ENCODE assay signal across 8 cellular contexts in genomic region chr3:9399746-9400145, GRCh38. TPM values are rescaled to one million over a fixed set of nuclear protein-coding genes. Genes with fewer than 3 reads are reported as not detected.
DNase-seq lines count a peak whose midpoint lies in the region; ATAC-seq and TF ChIP-seq lines count a peak whose summit lies in the region.

No MANE protein-coding gene starts in this region.

- H3K27ac ChIP-seq in foreskin keratinocyte: no peak overlapping the region

- no peaks in the 10 kb centered on the region for H3K27me3 ChIP-seq in foreskin keratinocyte

- intact Hi-C loops in activated B cell treated with CpG ODN at 0.5 μM for 24 hours (cut with micrococcal nuclease) (no loop called here), natural killer cell (cut with micrococcal nuclease) (loop anchor here (2.0 to 5.0 kb wide), 2 partner anchors 53 to 333 kb away; partner anchors contain the start of gene BRPF1)

- peaks cover 52% of the 10 kb centered on the region for H3K4me1 ChIP-seq in foreskin keratinocyte

- peak; percentile 81 for DNase-seq in A172 (ENCODE audit: low spot score)
- DNase-seq in GM12865 (ENCODE audit: low read depth): peak; percentile 63
- DNase-seq in NCI-H2171 treated with DMSO at 0.1 percent for 48 hours (lab: John Stamatoyannopoulos, UW): peak; percentile 87
- no peak for DNase-seq in activated B cell treated with CpG ODN at 0.5 μM for 24 hours
- peak in 1 of 2 donors; percentile 72 for DNase-seq in foreskin keratinocyte
- no peak for DNase-seq in natural killer cell
- no peak for DNase-seq in NK-92 treated with Interleukin-12 subunit alpha and Interleukin-12 subunit beta, amount 100 ng/mL, for 24 hours (lab: John Stamatoyannopoulos, UW)
- no peak for DNase-seq in omental fat pad (ENCODE audit: low spot score)

- H3K27ac Mint-ChIP-seq in activated B cell treated with CpG ODN at 0.5 μM for 24 hours (peak overlapping the region; percentile 61), natural killer cell (peak overlapping the region; percentile 99)

- CTCF ChIA-PET in activated B cell treated with CpG ODN at 0.5 μM for 24 hours (lab: Charles Lee): interaction anchor here (1.1 kb wide), 1 partner anchor 11 kb away, joined by 6 read pairs; no protein-coding TSS in a partner anchor

- H3K4me1 Mint-ChIP-seq in activated B cell treated with CpG ODN at 0.5 μM for 24 hours (peaks cover 66% of the 10 kb centered on the region), natural killer cell (peaks cover 71 to 80% of the 10 kb centered on the region in 2 donors)

- POLR2A ChIA-PET in activated B cell treated with CpG ODN at 0.5 μM for 24 hours (lab: Charles Lee): interaction anchor here (0.7 to 1.1 kb wide), 4 partner anchors 17 to 445 kb away, joined by 3 to 8 read pairs (median 6); partner anchors contain the start of gene THUMPD3

- TF ChIP-seq CTCF in GM12865 (IDR thresholded peaks at IDR 0.05; ENCODE audit: insufficient read depth, low read depth, low read length, missing control alignments) (no peak), activated B cell treated with CpG ODN at 0.5 μM for 24 hours (IDR thresholded peaks at IDR 0.05) (no peak), foreskin keratinocyte (conservative IDR thresholded peaks at IDR 0.05) (peak; percentile 12), natural killer cell (IDR thresholded peaks at IDR 0.05) (no peak), omental fat pad (IDR thresholded peaks at IDR 0.05) (no peak)

- H3K27me3 Mint-ChIP-seq in activated B cell treated with CpG ODN at 0.5 μM for 24 hours (no peaks in the 10 kb centered on the region), natural killer cell (ENCODE audit: low read depth in 2 of 2) (no peaks in the 10 kb centered on the region)

- H3K9me3 Mint-ChIP-seq in activated B cell treated with CpG ODN at 0.5 μM for 24 hours (no peaks in the 10 kb centered on the region), natural killer cell (no peaks in the 10 kb centered on the region)

- peak overlapping the region; percentile 92 for H3K4me3 ChIP-seq in GM12865 (ENCODE audit: low read depth, low read length)

- no peak for ATAC-seq in activated B cell treated with CpG ODN at 0.5 μM for 24 hours (ENCODE audit: low read depth)
- no peak for ATAC-seq in foreskin keratinocyte
- no peak for ATAC-seq in natural killer cell
- no peak for ATAC-seq in omental fat pad (ENCODE audit: low FRiP score)

- H3K4me3 Mint-ChIP-seq in activated B cell treated with CpG ODN at 0.5 μM for 24 hours (peak overlapping the region; percentile 99), natural killer cell (peak overlapping the region; percentile 98)

- H3K36me3 Mint-ChIP-seq in activated B cell treated with CpG ODN at 0.5 μM for 24 hours (ENCODE audit: low read depth) (peaks cover 33% of the 10 kb centered on the region), natural killer cell (no peaks in the 10 kb centered on the region)

RNA-seq across cellular contexts. Expression of gene SETD5, which starts 2.3 kb away (rescaled TPM):
- 43.4 and 44.3 TPM in 2 replicates for total RNA-seq in A172 (2014; rRNA removed; shearing (Covaris generic))
- total RNA-seq in activated B cell treated with CpG ODN at 0.5 μM for 24 hours: 144 and 162 TPM in 2 replicates
- 71.6 and 77.5 TPM in 2 replicates for total RNA-seq in foreskin keratinocyte
- 8.9 and 11.5 TPM in 2 replicates for polyA plus RNA-seq in foreskin keratinocyte
- 100 to 1,000 TPM; 106 to 154 (median 140) TPM for total RNA-seq in natural killer cell
- total RNA-seq in omental fat pad: 100 to 1,000 TPM in 2 of 4 donors, 10 to 100 TPM in 2; 86.4 to 120 (median 99.3) TPM

RNA-seq across cellular contexts. Expression of gene THUMPD3, which starts 36.9 kb away (rescaled TPM):
- total RNA-seq in A172 (2014; rRNA removed; shearing (Covaris generic)): 80.3 and 116 TPM in 2 replicates
- total RNA-seq in activated B cell treated with CpG ODN at 0.5 μM for 24 hours: 34.3 and 42.0 TPM in 2 replicates
- total RNA-seq in foreskin keratinocyte: 43.6 and 60.7 TPM in 2 replicates
- 39.8 and 44.2 TPM in 2 replicates for polyA plus RNA-seq in foreskin keratinocyte
- total RNA-seq in natural killer cell: 10 to 100 TPM; 44.0 to 48.8 (median 46.3) TPM
- 10 to 100 TPM; 17.2 to 30.0 (median 20.2) TPM for total RNA-seq in omental fat pad

Comparison
In these comparisons a context has a peak if more than half of its experiments do, and no peak if none do; other contexts are left out.
1. DNase-seq: peak in A172 (single experiment), GM12865 (single experiment) and NCI-H2171 treated with DMSO at 0.1 percent for 48 hours (single experiment); none in activated B cell treated with CpG ODN at 0.5 μM for 24 hours (single experiment), natural killer cell (single experiment), NK-92 treated with Interleukin-12 subunit alpha and Interleukin-12 subunit beta, amount 100 ng/mL, for 24 hours (single experiment) and omental fat pad (single experiment).